ENCODE assay signal across 9 cellular contexts in the genomic region with DNA sequence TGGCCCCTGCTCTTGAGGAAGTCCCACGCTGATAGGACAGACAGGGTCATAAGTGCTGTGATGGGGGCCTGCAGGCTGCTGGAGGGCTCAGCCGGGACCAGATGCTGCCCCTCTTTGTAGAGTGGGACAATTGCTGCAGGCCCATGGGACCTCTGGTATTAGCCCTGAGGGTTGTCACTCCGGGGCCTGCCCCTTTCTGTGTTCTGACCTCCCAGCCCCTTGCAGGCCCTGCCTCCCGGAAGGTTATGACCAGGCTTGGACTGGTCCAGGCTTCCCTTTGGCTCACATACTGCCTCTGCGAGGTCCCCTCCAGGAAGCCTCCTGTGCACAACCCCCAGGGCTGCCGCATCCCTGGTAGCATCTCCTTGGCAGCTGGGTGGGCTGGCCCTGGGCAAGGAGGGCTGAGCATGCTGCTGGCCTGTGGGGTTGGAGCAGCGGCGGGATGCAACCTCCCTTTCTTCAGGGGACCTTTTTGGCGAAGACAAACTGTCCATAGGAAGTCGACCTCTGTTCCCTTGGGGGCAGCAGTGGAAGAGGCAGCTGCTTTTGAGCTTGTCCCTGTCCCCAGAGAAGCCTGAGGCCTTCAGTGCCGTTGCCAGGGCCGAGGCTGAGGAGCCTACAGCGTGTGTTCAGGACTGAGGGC. TPM values are rescaled to one million over a fixed set of nuclear protein-coding genes. Genes with fewer than 3 reads are reported as not detected.
DNase-seq lines count a peak whose midpoint lies in the region; ATAC-seq, FAIRE-seq and TF ChIP-seq lines count a peak whose summit lies in the region.
"Had no signal": no experiment of that assay in that cellular context is flagged by ENCODE, and none has a peak within 500 bp of the region (broad histone marks: within the 10 kb centered on the region; RNA-seq: fewer than 3 reads in every experiment).

No MANE protein-coding gene starts in this region.

- peaks cover 15% of the 10 kb centered on the region for H3K4me1 Mint-ChIP-seq in mesothelial cell of epicardium

- no peak for FAIRE-seq in RCC 7860 (lab: Jason Lieb, UNC)

- WGBS in ectodermal cell, 2 experiments: 76 to 80% methylated on average over 13 of the region's 13 CpGs

- H3K9me3 ChIP-seq in ectodermal cell (ENCODE audit: control insufficient read depth, low read length): no peaks in the 10 kb centered on the region

- H3K9ac ChIP-seq in rectal smooth muscle tissue (ENCODE audit: low read length): no peak overlapping the region

- peak; percentile 12 for ATAC-seq in GM18511 (IDR thresholded peaks at IDR 0.05; ENCODE audit: unreplicated experiment)
- ATAC-seq in HG03565 (IDR thresholded peaks at IDR 0.05; ENCODE audit: unreplicated experiment): peak; percentile 6
- ATAC-seq: foreskin keratinocyte had no signal

- DNase-seq in RCC 7860 (ENCODE audit: low spot score): no peak
- no peak for DNase-seq in mesothelial cell of epicardium (ENCODE audit: low spot score in 2 of 2, unreplicated experiment in 2 of 2)
- no peak for DNase-seq in DMS79 treated with DMSO at 0.1 percent for 48 hours (lab: John Stamatoyannopoulos, UW)
- DNase-seq in T-helper 9 cell: no peak
- DNase-seq: foreskin keratinocyte had no signal

- TF ChIP-seq CTCF in mesothelial cell of epicardium (IDR thresholded peaks at IDR 0.05; ENCODE audit: unreplicated experiment): no peak

- peak overlapping the region; percentile 36 for H3K27ac ChIP-seq in ectodermal cell (ENCODE audit: insufficient read depth, low read depth, low read length, poor library complexity, severe bottlenecking)
- H3K27ac ChIP-seq in rectal smooth muscle tissue (ENCODE audit: low read depth, low read length): peak overlapping the region; percentile 45
- H3K27ac ChIP-seq: foreskin keratinocyte had no signal

- no peak overlapping the region for H3K4me3 ChIP-seq in ectodermal cell (ENCODE audit: insufficient read depth, low read depth, low read length)
- H3K4me3 ChIP-seq in rectal smooth muscle tissue (ENCODE audit: low read length): no peak overlapping the region

- peaks cover 17% of the 10 kb centered on the region for H3K36me3 ChIP-seq in ectodermal cell (ENCODE audit: control insufficient read depth, insufficient read depth, low read length)
- peaks cover 3% of the 10 kb centered on the region for H3K36me3 ChIP-seq in rectal smooth muscle tissue (ENCODE audit: control insufficient read depth, insufficient read depth, low read length)

- peaks cover 30% of the 10 kb centered on the region for H3K4me1 ChIP-seq in ectodermal cell (ENCODE audit: control insufficient read depth, insufficient read depth, low read length)
- peaks cover 12% of the 10 kb centered on the region for H3K4me1 ChIP-seq in rectal smooth muscle tissue (ENCODE audit: control insufficient read depth, insufficient read depth, low read length)

- H3K4me3 Mint-ChIP-seq in mesothelial cell of epicardium: no peak overlapping the region

- no peaks in the 10 kb centered on the region for H3K27me3 Mint-ChIP-seq in mesothelial cell of epicardium (ENCODE audit: low read depth)

- H3K36me3 Mint-ChIP-seq in mesothelial cell of epicardium: peaks cover 25% of the 10 kb centered on the region

- no peak overlapping the region for H3K27ac Mint-ChIP-seq in mesothelial cell of epicardium

- H3K27me3 ChIP-seq in ectodermal cell (ENCODE audit: control insufficient read depth, insufficient read depth, low read length, poor library complexity, severe bottlenecking) (no peaks in the 10 kb centered on the region), rectal smooth muscle tissue (ENCODE audit: control insufficient read depth, insufficient read depth, low read length) (no peaks in the 10 kb centered on the region)
- H3K27me3 ChIP-seq: foreskin keratinocyte had no signal

- no peaks in the 10 kb centered on the region for H3K9me3 Mint-ChIP-seq in mesothelial cell of epicardium

RNA-seq across cellular contexts. Expression of gene LIMK1, which starts 8.8 kb away (rescaled TPM):
- 65.2 TPM for polyA plus RNA-seq in ectodermal cell (2013, experiment 1 of 4)
- polyA plus RNA-seq in ectodermal cell (2013, experiment 2 of 4): 64.4 TPM
- polyA plus RNA-seq in ectodermal cell (2013, experiment 3 of 4): 44.7 TPM
- 47.3 TPM for polyA plus RNA-seq in ectodermal cell (2013, experiment 4 of 4)
- 54.6 to 56.0 TPM (median 54.9 TPM) in 3 replicates for total RNA-seq in mesothelial cell of epicardium
